ENCODE assay signal across 1 cellular context in genomic region chr3:132626955-132627354, GRCh38.
TF ChIP-seq lines count a peak whose summit lies in the region.

No MANE protein-coding gene starts in this region.

TF ChIP-seq in H1, 55 proteins besides CTCF, POLR2A, EP300 and RAD21:
- TF ChIP-seq CHD2 (IDR thresholded peaks at IDR 0.05; ENCODE audit: low read length) (no peak), TAF1 (IDR thresholded peaks at IDR 0.05; ENCODE audit: low read depth, low read length) (0 out of 2 replicates have a peak, but pooled peaks have one; percentile 31)
